Comparison of ENCODE assay signal across 1 cellular context in the genomic region with DNA sequence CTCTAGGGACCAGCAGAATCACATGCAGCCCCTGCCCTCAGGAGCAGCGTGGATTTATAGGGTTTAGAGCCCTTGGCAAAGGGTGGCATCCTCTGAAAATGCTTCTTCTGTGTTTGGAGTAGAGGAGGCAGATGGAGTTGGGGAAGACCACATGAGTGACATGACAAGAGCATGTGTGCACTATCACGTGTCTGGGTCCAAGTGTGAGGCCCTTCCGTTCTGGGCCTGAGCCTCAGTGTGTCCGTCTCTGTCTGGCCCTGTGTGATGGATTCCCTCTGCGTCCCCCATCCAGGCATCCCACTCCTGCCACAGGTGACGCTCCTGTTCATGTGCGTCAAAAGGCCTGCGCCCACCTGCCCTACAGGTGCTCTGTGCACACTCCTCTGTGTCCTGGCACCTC.
TF ChIP-seq lines count a peak whose summit lies in the region.

No MANE protein-coding gene starts in this region.

TF ChIP-seq in K562, 482 proteins besides CTCF, POLR2A, EP300 and RAD21:
- TF ChIP-seq CBFB (CRISPR knock-in tag; IDR thresholded peaks at IDR 0.05) (peak; percentile 66; the same call in 1 of the 2 replicates), L3MBTL2 (IDR thresholded peaks at IDR 0.05) (0 out of 2 replicates have a peak, but pooled peaks have one; percentile 17)
- TF ChIP-seq, protein P1, sequence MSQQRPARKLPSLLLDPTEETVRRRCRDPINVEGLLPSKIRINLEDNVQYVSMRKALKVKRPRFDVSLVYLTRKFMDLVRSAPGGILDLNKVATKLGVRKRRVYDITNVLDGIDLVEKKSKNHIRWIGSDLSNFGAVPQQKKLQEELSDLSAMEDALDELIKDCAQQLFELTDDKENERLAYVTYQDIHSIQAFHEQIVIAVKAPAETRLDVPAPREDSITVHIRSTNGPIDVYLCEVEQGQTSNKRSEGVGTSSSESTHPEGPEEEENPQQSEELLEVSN (IDR thresholded peaks at IDR 0.05; ENCODE audit: borderline replicate concordance in 1 of 2, extremely low read depth in 1 of 2, insufficient read depth in 1 of 2, insufficient read length in 1 of 2, low read depth in 1 of 2, low read length in 1 of 2, poor library complexity in 1 of 2, severe bottlenecking in 1 of 2), result peak in 1 of 2 experiments; percentile 13
- TF ChIP-seq, protein P2, sequence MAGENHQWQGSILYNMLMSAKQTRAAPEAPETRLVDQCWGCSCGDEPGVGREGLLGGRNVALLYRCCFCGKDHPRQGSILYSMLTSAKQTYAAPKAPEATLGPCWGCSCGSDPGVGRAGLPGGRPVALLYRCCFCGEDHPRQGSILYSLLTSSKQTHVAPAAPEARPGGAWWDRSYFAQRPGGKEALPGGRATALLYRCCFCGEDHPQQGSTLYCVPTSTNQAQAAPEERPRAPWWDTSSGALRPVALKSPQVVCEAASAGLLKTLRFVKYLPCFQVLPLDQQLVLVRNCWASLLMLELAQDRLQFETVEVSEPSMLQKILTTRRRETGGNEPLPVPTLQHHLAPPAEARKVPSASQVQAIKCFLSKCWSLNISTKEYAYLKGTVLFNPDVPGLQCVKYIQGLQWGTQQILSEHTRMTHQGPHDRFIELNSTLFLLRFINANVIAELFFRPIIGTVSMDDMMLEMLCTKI (IDR thresholded peaks at IDR 0.05; ENCODE audit: partially characterized antibody), result no peak
TF ChIP-seq in K562: peak in this region for 3.
